ENCODE assay signal across 10 cellular contexts in the genomic region with DNA sequence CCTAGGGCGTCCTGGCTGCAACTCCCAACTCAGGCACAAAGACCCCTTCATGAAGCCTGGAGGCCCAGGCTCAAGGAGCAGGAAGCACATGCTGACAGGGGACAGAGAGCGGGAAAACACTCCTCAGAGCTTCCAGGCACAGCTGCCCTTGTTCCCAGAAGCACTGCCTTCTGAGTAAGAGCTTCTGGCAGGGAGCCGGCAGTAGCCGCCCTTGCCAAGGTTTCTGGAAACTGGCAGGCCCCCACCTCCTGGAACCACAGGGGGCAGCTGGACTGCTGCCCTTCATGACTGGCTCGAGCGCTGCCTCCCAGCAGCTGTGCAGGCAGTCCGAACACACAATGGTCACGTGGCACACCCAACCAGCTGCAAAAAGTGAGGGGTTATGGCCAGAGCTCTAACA. TPM values are rescaled to one million over a fixed set of nuclear protein-coding genes. Genes with fewer than 3 reads are reported as not detected.
DNase-seq lines count a peak whose midpoint lies in the region; ATAC-seq, FAIRE-seq and TF ChIP-seq lines count a peak whose summit lies in the region.
"Had no signal": no experiment of that assay in that cellular context is flagged by ENCODE, and none has a peak within 500 bp of the region (broad histone marks: within the 10 kb centered on the region; RNA-seq: fewer than 3 reads in every experiment).

No MANE protein-coding gene starts in this region.

- POLR2A ChIA-PET in A549 (lab: Yijun Ruan, JAX) (no interaction called here), endothelial cell of umbilical vein (lab: Charles Lee) (no interaction called here)

- H4K20me1 ChIP-seq in endothelial cell of umbilical vein (replicated peaks; ENCODE audit: control insufficient read depth, extremely low read depth, insufficient read depth, low read length): peaks cover 4% of the 10 kb centered on the region

- H3K36me3 ChIP-seq in endothelial cell of umbilical vein (ENCODE audit: control insufficient read depth in 2 of 2, extremely low read depth in 1 of 2, insufficient read depth in 2 of 2, low read length in 2 of 2): peaks cover 0 to 38% of the 10 kb centered on the region in 2 experiments

- no peaks in the 10 kb centered on the region for H3K9me3 ChIP-seq in A549
- no peaks in the 10 kb centered on the region for H3K9me3 ChIP-seq in endothelial cell of umbilical vein (replicated peaks; ENCODE audit: control insufficient read depth, insufficient read depth, low read length)

- FAIRE-seq in A549 (lab: Jason Lieb, UNC) (no peak), endothelial cell of umbilical vein (lab: Jason Lieb, UNC) (peak; percentile 95)

- H3K4me3 ChIP-seq in A549 (no peak overlapping the region), endothelial cell of umbilical vein (replicated peaks in 1 of 3; ENCODE audit: insufficient read depth in 1 of 3, low read depth in 1 of 3, low read length in 3 of 3) (no peak overlapping the region)

- dilution Hi-C loops in endothelial cell of umbilical vein (cut with MboI; ENCODE audit: extremely low pct_ligation_motif_present, low sequenced_read_pairs): no loop called here

- no peak for TF ChIP-seq EP300 in A549 (IDR thresholded peaks at IDR 0.05)

- ATAC-seq in A549: no peak; a peak in 1 of 6 replicates
- ATAC-seq in activated T-cell treated with anti-CD3 and anti-CD28 coated beads, Interleukin-2, amount 50 U/mL, for 4 hours: no peak
- no peak for ATAC-seq in GM21515 (IDR thresholded peaks at IDR 0.05; ENCODE audit: unreplicated experiment)
- ATAC-seq: CD8-positive, alpha-beta T cell had no signal

- DNase-seq in A549 (ENCODE audit: low read depth in 1 of 2, low spot score in 1 of 2) (no peak), NCI-H2029 treated with DMSO at 0.1 percent for 48 hours (lab: John Stamatoyannopoulos, UW) (peak; percentile 78), endothelial cell of umbilical vein (ENCODE audit: low read depth, low spot score) (peak; percentile 97), midbrain (lab: John Stamatoyannopoulos, UW) (peak; percentile 94), SKM-1 treated with dmso at 0.1 percent for 144 hours (lab: John Stamatoyannopoulos, UW; ENCODE audit: unreplicated experiment) (no peak)
- no peak for DNase-seq in stimulated activated naive CD4-positive, alpha-beta T cell treated with Interleukin-2 at 50 U/mL for 16 hours (lab: John Stamatoyannopoulos, UW)
- DNase-seq in activated T-cell treated with anti-CD3 and anti-CD28 coated beads, Interleukin-2, amount 50 U/mL, for 4 hours: no peak
- DNase-seq: CD8-positive, alpha-beta T cell had no signal

- no peaks in the 10 kb centered on the region for H3K9me1 ChIP-seq in endothelial cell of umbilical vein (replicated peaks; ENCODE audit: control insufficient read depth, extremely low read depth, insufficient read depth, low read length)

- peaks cover 19% of the 10 kb centered on the region for H3K4me1 ChIP-seq in A549
- peaks cover 11% of the 10 kb centered on the region for H3K4me1 ChIP-seq in endothelial cell of umbilical vein (ENCODE audit: control insufficient read depth, extremely low read depth, insufficient read depth, low read length)

- intact Hi-C loops in endothelial cell of umbilical vein (cut with micrococcal nuclease): loop anchor here (1.0 kb wide), 2 partner anchors 64 to 290 kb away; no protein-coding TSS in a partner anchor

- H3K4me3 Mint-ChIP-seq in activated T-cell treated with anti-CD3 and anti-CD28 coated beads, Interleukin-2, amount 50 U/mL, for 4 hours: no peak overlapping the region
- H3K4me3 Mint-ChIP-seq: CD8-positive, alpha-beta T cell had no signal

- H3K27me3 ChIP-seq in endothelial cell of umbilical vein (ENCODE audit: control insufficient read depth in 2 of 2, insufficient read depth in 2 of 2, low read length in 2 of 2): no peaks in the 10 kb centered on the region

- H3K27me3 Mint-ChIP-seq in activated T-cell treated with anti-CD3 and anti-CD28 coated beads, Interleukin-2, amount 50 U/mL, for 4 hours (ENCODE audit: low read depth): no peaks in the 10 kb centered on the region

- H3K27ac ChIP-seq in A549 (peak overlapping the region in 1 of 2 experiments; percentile 67; a peak in 2 of 6 replicates), endothelial cell of umbilical vein (ENCODE audit: insufficient read depth, low read depth, low read length) (peak overlapping the region; percentile 12)
- H3K27ac ChIP-seq: epithelial cell of prostate had no signal

- no peak for TF ChIP-seq RAD21 in A549 (conservative IDR thresholded peaks at IDR 0.05 in 1 of 2, IDR thresholded peaks at IDR 0.05 in 1 of 2)

- H3K9ac ChIP-seq in endothelial cell of umbilical vein (replicated peaks; ENCODE audit: extremely low read depth, insufficient read depth, low read length): no peak overlapping the region

- 84% methylated on average over 5 of the region's 8 CpGs for WGBS in A549 (ENCODE audit: missing lambda C conversion rate)

- CTCF ChIA-PET in A549 (lab: Yijun Ruan, JAX) (interaction anchor here (1.7 kb wide), 1 partner anchor 14 kb away, joined by 4 read pairs; no protein-coding TSS in a partner anchor), endothelial cell of umbilical vein (lab: Charles Lee) (interaction anchor here (0.7 to 2.9 kb wide), 13 partner anchors 13 to 290 kb away, joined by 3 to 15 read pairs (median 4); partner anchors contain the start of genes AKAP8 and AKAP8L)

- H3K36me3 Mint-ChIP-seq in activated T-cell treated with anti-CD3 and anti-CD28 coated beads, Interleukin-2, amount 50 U/mL, for 4 hours (ENCODE audit: insufficient read depth): peaks cover 35% of the 10 kb centered on the region

- TF ChIP-seq CTCF in A549 (IDR thresholded peaks at IDR 0.05): no peak
- TF ChIP-seq CTCF in endothelial cell of umbilical vein (IDR thresholded peaks at IDR 0.05; ENCODE audit: extremely low read depth in 1 of 2, insufficient read depth in 1 of 2, low read depth in 1 of 2, low read length in 2 of 2): peak in 1 of 2 donors; percentile 20

- H3K79me2 ChIP-seq in endothelial cell of umbilical vein (ENCODE audit: control insufficient read depth, insufficient read depth, low read length): peaks cover 70% of the 10 kb centered on the region

- H3K4me1 Mint-ChIP-seq in activated T-cell treated with anti-CD3 and anti-CD28 coated beads, Interleukin-2, amount 50 U/mL, for 4 hours (ENCODE audit: low read depth): peaks cover 8% of the 10 kb centered on the region

- H3K4me2 ChIP-seq in A549 (no peak overlapping the region), endothelial cell of umbilical vein (ENCODE audit: insufficient read depth, low read length) (no peak overlapping the region)

- no peak overlapping the region for H2AFZ ChIP-seq in endothelial cell of umbilical vein (ENCODE audit: low read depth, low read length)

- BruUV-seq in endothelial cell of umbilical vein (replicated peaks; lab: Mats Ljungman, UMichigan): no TSS peak

- no peaks in the 10 kb centered on the region for H3K9me3 Mint-ChIP-seq in activated T-cell treated with anti-CD3 and anti-CD28 coated beads, Interleukin-2, amount 50 U/mL, for 4 hours
- H3K9me3 Mint-ChIP-seq: CD8-positive, alpha-beta T cell had no signal

- no peak for TF ChIP-seq POLR2A in A549 (IDR thresholded peaks at IDR 0.05; ENCODE audit: low read length)
- no peak for TF ChIP-seq POLR2A in endothelial cell of umbilical vein (IDR thresholded peaks at IDR 0.05; ENCODE audit: low read depth, low read length)

TF ChIP-seq in A549, 52 proteins besides CTCF, POLR2A, EP300 and RAD21 (continues in another document):
- 0 out of 2 replicates have a peak, but pooled peaks have one; percentile 21 for TF ChIP-seq MAX (IDR thresholded peaks at IDR 0.05)
- TF ChIP-seq, protein P1, sequence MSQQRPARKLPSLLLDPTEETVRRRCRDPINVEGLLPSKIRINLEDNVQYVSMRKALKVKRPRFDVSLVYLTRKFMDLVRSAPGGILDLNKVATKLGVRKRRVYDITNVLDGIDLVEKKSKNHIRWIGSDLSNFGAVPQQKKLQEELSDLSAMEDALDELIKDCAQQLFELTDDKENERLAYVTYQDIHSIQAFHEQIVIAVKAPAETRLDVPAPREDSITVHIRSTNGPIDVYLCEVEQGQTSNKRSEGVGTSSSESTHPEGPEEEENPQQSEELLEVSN (IDR thresholded peaks at IDR 0.05; ENCODE audit: borderline replicate concordance, low read depth): peak; percentile 51; the same call in 1 of the 2 replicates

TF ChIP-seq in endothelial cell of umbilical vein, 7 proteins besides CTCF, POLR2A, EP300 and RAD21:
- TF ChIP-seq JUN (IDR thresholded peaks at IDR 0.05; ENCODE audit: borderline replicate concordance, insufficient read depth, insufficient read length, low read depth): no peak
- peak; percentile 86 for TF ChIP-seq MAX (IDR thresholded peaks at IDR 0.05; ENCODE audit: insufficient read depth, insufficient read length)
TF ChIP-seq in endothelial cell of umbilical vein: peak in this region for 1.

RNA-seq across cellular contexts. Expression of gene EPHX3, which starts 33.6 kb away (rescaled TPM):
- polyA plus RNA-seq in A549 (2011; rRNA removed) (0.12 and 0.29 TPM in 2 replicates), A549 (2017; fragmentation: RNase III; extraction: RNeasy Plus Mini Kit Qiagen cat#74134 plus additional on column Dnase treatment) (0.05 to 0.08 TPM (median 0.08 TPM) in 3 replicates), endothelial cell of umbilical vein (0.56 and 0.70 TPM in 2 replicates)
- 0.21 and 0.22 TPM in 2 replicates for polyA plus RNA-seq in A549 (2012; cell fraction: cytosol; rRNA removed)
- 1.5 and 1.7 TPM in 2 replicates for polyA plus RNA-seq in A549 (2012; cell fraction: nucleus; rRNA removed)
- 0.29 and 0.91 TPM in 2 replicates for polyA minus RNA-seq in A549 (2011; rRNA and poly(A)+ RNA removed)
- 0.55 and 0.58 TPM in 2 replicates for total RNA-seq in endothelial cell of umbilical vein
- 0.21 and 0.22 TPM in 2 replicates for polyA plus RNA-seq in endothelial cell of umbilical vein (2011; cell fraction: cytosol; rRNA removed)
- 1.0 and 1.3 TPM in 2 replicates for polyA plus RNA-seq in endothelial cell of umbilical vein (2011; cell fraction: nucleus; rRNA removed)
- 0.22 TPM in 1 of 2 replicates, not detected in the other for polyA plus RNA-seq in endothelial cell of umbilical vein (2012)
- 0.57 and 0.63 TPM in 2 replicates for polyA minus RNA-seq in endothelial cell of umbilical vein
- not detected for polyA minus RNA-seq in endothelial cell of umbilical vein (2011; cell fraction: cytosol; rRNA and poly(A)+ RNA removed)
- 0.87 and 1.2 TPM in 2 replicates for polyA minus RNA-seq in endothelial cell of umbilical vein (2011; cell fraction: nucleus; rRNA and poly(A)+ RNA removed)
- under 1 TPM in 1 of 3 donors, not detected in 2; 0.29 TPM for total RNA-seq in activated T-cell treated with anti-CD3 and anti-CD28 coated beads, Interleukin-2, amount 50 U/mL, for 4 hours

Comparison
In these comparisons a context has a peak if more than half of its experiments do, and no peak if none do; other contexts are left out.
1. DNase-seq: peak in NCI-H2029 treated with DMSO at 0.1 percent for 48 hours (single experiment), endothelial cell of umbilical vein (single experiment) and midbrain (single experiment); none in A549 (0 of 2), stimulated activated naive CD4-positive, alpha-beta T cell treated with Interleukin-2 at 50 U/mL for 16 hours (single experiment), SKM-1 treated with dmso at 0.1 percent for 144 hours (single experiment) and activated T-cell treated with anti-CD3 and anti-CD28 coated beads, Interleukin-2, amount 50 U/mL, for 4 hours (single experiment).